Comparison of ENCODE assay signal across 20 cellular contexts in genomic region chr4:68216501-68216900, GRCh38. TPM values are rescaled to one million over a fixed set of nuclear protein-coding genes. Genes with fewer than 3 reads are reported as not detected.
DNase-seq lines count a peak whose midpoint lies in the region; ATAC-seq and TF ChIP-seq lines count a peak whose summit lies in the region.
"Had no signal": no experiment of that assay in that cellular context is flagged by ENCODE, and none has a peak within 500 bp of the region (broad histone marks: within the 10 kb centered on the region; RNA-seq: fewer than 3 reads in every experiment).

No MANE protein-coding gene starts in this region.

- H3K9me3 Mint-ChIP-seq in GM23338, result no peaks in the 10 kb centered on the region

- H3K4me1 Mint-ChIP-seq in GM23338, result peaks cover 19% of the 10 kb centered on the region
- H3K4me1 Mint-ChIP-seq: CD14-positive monocyte; CD4-positive, alpha-beta memory T cell had no signal

- H3K27me3 Mint-ChIP-seq in GM23338 (ENCODE audit: insufficient read depth, low read depth, poor library complexity), result no peaks in the 10 kb centered on the region

- H3K36me3 Mint-ChIP-seq in GM23338 (ENCODE audit: low read depth), result no peaks in the 10 kb centered on the region; the same call in 2 of the 3 replicates
- H3K36me3 Mint-ChIP-seq: CD14-positive monocyte; CD4-positive, alpha-beta memory T cell had no signal

- ATAC-seq in GM23338 (no peak), esophagus mucosa (peak; percentile 87), HG03097 (IDR thresholded peaks at IDR 0.05; ENCODE audit: low FRiP score, unreplicated experiment) (no peak)
- ATAC-seq: HCT116 had no signal

- H3K4me2 ChIP-seq in GM23338, result no peak overlapping the region
- H3K4me2 ChIP-seq: BLaER1 had no signal

- DNase-seq in GM23338 (ENCODE audit: low spot score) (no peak), OCI-M1 (lab: John Stamatoyannopoulos, UW) (peak; percentile 7), HEK293T (ENCODE audit: extremely low spot score) (no peak), GM03348 (ENCODE audit: low spot score) (no peak)
- no peak for DNase-seq in activated T-cell treated with anti-CD3 and anti-CD28 coated beads, Interleukin-2, amount 50 U/mL, for 1 hour
- DNase-seq: 8988T; CD4-positive, alpha-beta memory T cell; DMS53; DND-41; EL; GOT3; H7 had no signal

- peak overlapping the region; percentile 30; the same call in 1 of the 2 replicates for H3K27ac Mint-ChIP-seq in GM23338
- H3K27ac Mint-ChIP-seq: CD14-positive monocyte; CD4-positive, alpha-beta memory T cell had no signal

- H3K4me3 Mint-ChIP-seq in GM23338, result no peak overlapping the region
- H3K4me3 Mint-ChIP-seq: CD14-positive monocyte; CD4-positive, alpha-beta memory T cell had no signal

- no peaks in the 10 kb centered on the region for H3K27me3 ChIP-seq in GM23338 (ENCODE audit: insufficient read depth)
- H3K27me3 ChIP-seq: BLaER1 had no signal

- no peaks in the 10 kb centered on the region for H4K20me1 ChIP-seq in GM23338 (replicated peaks; ENCODE audit: insufficient read depth)
- H4K20me1 ChIP-seq: BLaER1 had no signal

- no peaks in the 10 kb centered on the region for H3K79me2 ChIP-seq in GM23338 (replicated peaks; ENCODE audit: insufficient read depth)

- H3K4me1 ChIP-seq in GM23338 (ENCODE audit: insufficient read depth), result peaks cover 20% of the 10 kb centered on the region
- H3K4me1 ChIP-seq: BLaER1 had no signal

- TF ChIP-seq CTCF in GM23338 (conservative IDR thresholded peaks at IDR 0.05; ENCODE audit: low read depth in 2 of 2), result no peak

- no peak overlapping the region for H2AFZ ChIP-seq in GM23338

- H3F3A ChIP-seq in GM23338 (replicated peaks; ENCODE audit: low read depth), result no peaks in the 10 kb centered on the region

- no peak overlapping the region for H3K4me3 ChIP-seq in GM23338
- H3K4me3 ChIP-seq: BLaER1 had no signal

- POLR2A ChIA-PET in HEK293T (lab: Yijun Ruan, JAX), result no interaction called here

- no peaks in the 10 kb centered on the region for H3K36me3 ChIP-seq in GM23338 (ENCODE audit: insufficient read depth)
- H3K36me3 ChIP-seq: BLaER1 had no signal

- no peak overlapping the region for H3K27ac ChIP-seq in GM23338 (ENCODE audit: low read depth)
- H3K27ac ChIP-seq: BLaER1 had no signal

- no peaks in the 10 kb centered on the region; the same call in 1 of the 2 replicates for H3K9me2 ChIP-seq in GM23338 (ENCODE audit: insufficient read depth)

- CTCF ChIA-PET in HEK293T (lab: Yijun Ruan, JAX), result no interaction called here

TF ChIP-seq in GM23338, 12 proteins besides CTCF, POLR2A, EP300 and RAD21:
- TF ChIP-seq EZH2phosphoT487 (IDR thresholded peaks at IDR 0.05; ENCODE audit: unreplicated experiment) (no peak), POLR2AphosphoS5 (IDR thresholded peaks at IDR 0.05; ENCODE audit: low read depth) (no peak), CREB1 (CRISPR knock-in tag; IDR thresholded peaks at IDR 0.05; ENCODE audit: low read depth) (no peak), NANOG (IDR thresholded peaks at IDR 0.05; ENCODE audit: borderline replicate concordance) (no peak), STAT1 (IDR thresholded peaks at IDR 0.05; ENCODE audit: unreplicated experiment) (no peak), JUNB (IDR thresholded peaks at IDR 0.05; ENCODE audit: unreplicated experiment) (no peak)
- TF ChIP-seq, protein P1, sequence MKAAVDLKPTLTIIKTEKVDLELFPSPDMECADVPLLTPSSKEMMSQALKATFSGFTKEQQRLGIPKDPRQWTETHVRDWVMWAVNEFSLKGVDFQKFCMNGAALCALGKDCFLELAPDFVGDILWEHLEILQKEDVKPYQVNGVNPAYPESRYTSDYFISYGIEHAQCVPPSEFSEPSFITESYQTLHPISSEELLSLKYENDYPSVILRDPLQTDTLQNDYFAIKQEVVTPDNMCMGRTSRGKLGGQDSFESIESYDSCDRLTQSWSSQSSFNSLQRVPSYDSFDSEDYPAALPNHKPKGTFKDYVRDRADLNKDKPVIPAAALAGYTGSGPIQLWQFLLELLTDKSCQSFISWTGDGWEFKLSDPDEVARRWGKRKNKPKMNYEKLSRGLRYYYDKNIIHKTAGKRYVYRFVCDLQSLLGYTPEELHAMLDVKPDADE (IDR thresholded peaks at IDR 0.05), result no peak

TF ChIP-seq in HEK293T, 16 proteins besides CTCF, POLR2A, EP300 and RAD21:
- TF ChIP-seq FOXM1 (IDR thresholded peaks at IDR 0.05; ENCODE audit: borderline replicate concordance) (no peak), SP1 (IDR thresholded peaks at IDR 0.05) (no peak), ARNT (IDR thresholded peaks at IDR 0.05) (no peak), ELF4 (IDR thresholded peaks at IDR 0.05) (no peak), SUZ12 (IDR thresholded peaks at IDR 0.05) (no peak), TARDBP (IDR thresholded peaks at IDR 0.05) (no peak), ZNF384 (IDR thresholded peaks at IDR 0.05) (no peak), CTBP1 (IDR thresholded peaks at IDR 0.05; ENCODE audit: borderline replicate concordance) (no peak), LEF1 (IDR thresholded peaks at IDR 0.05; ENCODE audit: borderline replicate concordance) (no peak), L3MBTL2 (conservative IDR thresholded peaks at IDR 0.05) (no peak)

RNA-seq across cellular contexts. Expression of gene TMPRSS11B, which starts 29.0 kb away (rescaled TPM):
- total RNA-seq in GM23338 (2014; rRNA removed; shearing (Covaris generic)), result not detected in 2 replicates
- polyA plus RNA-seq in GM23338 (2016; fragmentation: Nextera tagmentation; extraction: Ambion mirVana), result not detected in 2 replicates
- total RNA-seq in esophagus mucosa, result 36.9 TPM
- total RNA-seq: A673; CD4-positive, alpha-beta memory T cell; G401; H7 had no signal
- polyA plus RNA-seq: AG04450; CD14-positive monocyte; CD4-positive, alpha-beta memory T cell had no signal

Comparison
In these comparisons a context has a peak if more than half of its experiments do, and no peak if none do; other contexts are left out.
1. RNA of gene TMPRSS11B, which starts 29.0 kb away (total RNA-seq): 36.9 TPM in esophagus mucosa (single experiment); not detected in GM23338; every median in the first group is over 10 times any median in the second.